In genomic region chr18:37407571-37407970, GRCh38 we compare ENCODE assay signal across 20 cellular contexts.
"Had no signal": no experiment of that assay in that cellular context is flagged by ENCODE, and none has a peak within 500 bp of the region (broad histone marks: within the 10 kb centered on the region; RNA-seq: fewer than 3 reads in every experiment).

No MANE protein-coding gene starts in this region.

- DNase-seq: nephron progenitor cell; nucleus accumbens; pancreas; psoas muscle; right cardiac atrium; right lobe of liver; sigmoid colon; small intestine; stimulated activated CD4-positive, alpha-beta T cell treated with anti-CD3 and anti-CD28 coated beads, Interleukin-15, amount 100 ng/mL, for 24 hours; stimulated activated CD4-positive, alpha-beta T cell treated with anti-CD3 and anti-CD28 coated beads, Interleukin-2, amount 100 ng/mL, for 24 hours; stimulated activated CD4-positive, alpha-beta T cell treated with anti-CD3 and anti-CD28 coated beads, Interleukin-2, amount 100 ng/mL, for 48 hours; stimulated activated CD4-positive, alpha-beta T cell treated with anti-CD3 and anti-CD28 coated beads, Interleukin-4, amount 100 ng/mL, for 24 hours; stimulated activated naive B cell treated with anti-CD40 and anti-IgM and Interleukin-4, amounts not matched to agents 10 μg/mL and 1 μg/mL and 100 μg/mL, for 72 hours; stimulated activated naive CD4-positive, alpha-beta T cell treated with Interleukin-2 at 50 U/mL for 16 hours; stomach; thyroid gland; trophoblast cell; upper lobe of left lung had no signal

- ATAC-seq: natural killer cell treated with Interleukin-12 subunit alpha and Interleukin-12 subunit beta and Interleukin-15 and Interleukin-18, amount 100 ng/mL, for 72 hours; pancreas; psoas muscle; right cardiac atrium; right lobe of liver; stimulated activated effector memory CD8-positive, alpha-beta T cell treated with anti-CD3 and anti-CD28 coated beads, Interleukin-12 subunit alpha, Interleukin-12 subunit beta, amount 100 ng/mL, for 72 hours; stimulated activated naive B cell treated with anti-CD40 and anti-IgM and Interleukin-4, amounts not matched to agents 10 μg/mL and 1 μg/mL and 100 μg/mL, for 72 hours had no signal
